ENCODE assay signal across 28 cellular contexts in the genomic region with DNA sequence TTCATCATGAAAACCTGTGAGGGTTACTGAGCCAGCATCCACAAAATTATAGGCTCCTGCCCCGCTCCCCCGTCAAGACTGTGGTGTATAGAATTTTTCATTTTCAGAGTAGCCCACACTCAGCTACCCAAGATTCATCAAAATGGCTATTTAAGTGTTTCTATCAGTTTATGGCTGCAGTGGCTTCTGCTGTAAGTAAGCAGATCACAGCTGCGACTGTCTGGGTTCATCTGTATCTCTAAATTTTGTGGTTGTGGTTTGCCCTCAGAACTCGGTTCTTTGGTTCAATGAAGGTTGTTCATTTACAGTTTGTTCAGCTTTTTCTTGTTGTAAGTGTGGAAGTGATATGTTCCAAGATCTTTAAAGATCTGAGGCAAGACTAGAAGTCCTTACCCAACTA.
"Had no signal": no experiment of that assay in that cellular context is flagged by ENCODE, and none has a peak within 500 bp of the region (broad histone marks: within the 10 kb centered on the region; RNA-seq: fewer than 3 reads in every experiment).

No MANE protein-coding gene starts in this region.

- H3K36me3 ChIP-seq: colonic mucosa, esophagus muscularis mucosa, esophagus squamous epithelium, gastrocnemius medialis, gastroesophageal sphincter, heart left ventricle, heart right ventricle had no signal

- ATAC-seq: effector memory CD8-positive, alpha-beta T cell; esophagus mucosa; foreskin keratinocyte; gastrocnemius medialis; gastroesophageal sphincter; heart left ventricle; heart right ventricle had no signal

- H3K4me3 ChIP-seq: colonic mucosa, coronary artery, dorsolateral prefrontal cortex, esophagus muscularis mucosa, esophagus squamous epithelium, gastrocnemius medialis, gastroesophageal sphincter, heart left ventricle, heart right ventricle had no signal

- H3K27ac ChIP-seq: colonic mucosa, coronary artery, dorsolateral prefrontal cortex, epithelial cell of prostate, esophagus muscularis mucosa, esophagus squamous epithelium, foreskin keratinocyte, gastrocnemius medialis, gastroesophageal sphincter, heart left ventricle, heart right ventricle had no signal

- DNase-seq: colonic mucosa; cortex of kidney; dermis blood vessel endothelial cell; dorsolateral prefrontal cortex; effector CD4-positive, alpha-beta T cell; effector CD8-positive, alpha-beta T cell; effector memory CD4-positive, alpha-beta T cell; effector memory CD8-positive, alpha-beta T cell; endodermal cell; erythroblast; esophagus squamous epithelium; foreskin fibroblast; foreskin keratinocyte; foreskin melanocyte; gastrocnemius medialis; glutamatergic neuron; head of caudate nucleus; heart left ventricle; heart right ventricle had no signal

- H3K9me3 ChIP-seq: colonic mucosa, esophagus muscularis mucosa, esophagus squamous epithelium, gastrocnemius medialis had no signal

- H3K27me3 ChIP-seq: colonic mucosa, dorsolateral prefrontal cortex, esophagus muscularis mucosa, esophagus squamous epithelium, foreskin keratinocyte, gastrocnemius medialis, gastroesophageal sphincter, heart left ventricle, heart right ventricle had no signal

- FAIRE-seq: colon, endometrium, endothelial cell of umbilical vein, frontal cortex had no signal

- H3K4me1 ChIP-seq: colonic mucosa, esophagus muscularis mucosa, esophagus squamous epithelium, foreskin keratinocyte, gastrocnemius medialis, gastroesophageal sphincter, heart left ventricle, heart right ventricle had no signal
